In the genomic region with DNA sequence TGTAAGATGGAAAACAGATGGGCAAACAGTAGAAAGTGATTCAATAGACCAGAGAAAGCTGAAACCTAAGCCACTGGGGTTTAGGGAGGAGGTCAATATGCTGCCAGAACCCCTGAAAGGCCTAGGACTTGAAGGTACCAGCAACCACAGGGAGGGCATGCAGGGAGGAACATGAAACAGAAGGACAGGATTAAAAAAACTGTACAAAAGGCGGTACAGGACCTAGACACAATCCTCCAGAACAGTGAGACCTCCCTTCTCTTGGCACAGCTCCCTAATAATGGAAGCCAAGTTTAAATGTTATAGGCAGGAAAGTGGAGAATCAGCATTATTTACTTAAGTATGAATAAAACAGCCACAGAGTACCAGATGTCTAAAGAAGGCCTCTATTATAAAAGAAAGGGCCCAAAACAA, we compare ENCODE assay signal across 13 cellular contexts.
DNase-seq lines count a peak whose midpoint lies in the region; FAIRE-seq and TF ChIP-seq lines count a peak whose summit lies in the region.
"Had no signal": no experiment of that assay in that cellular context is flagged by ENCODE, and none has a peak within 500 bp of the region (broad histone marks: within the 10 kb centered on the region; RNA-seq: fewer than 3 reads in every experiment).

No MANE protein-coding gene starts in this region.

- H3K36me3 ChIP-seq in HEK293 (ENCODE audit: control insufficient read depth in 2 of 2, insufficient read depth in 1 of 2, low read length in 2 of 2) (peaks cover 53 to 70% of the 10 kb centered on the region in 2 experiments), Peyer's patch (peaks cover 0 to 70% (median 0%) of the 10 kb centered on the region in 3 donors)

- CTCF ChIA-PET in HEK293 (lab: Yijun Ruan, JAX) = interaction anchor here (0.7 to 1.6 kb wide), 6 partner anchors 10 to 54 kb away, joined by 4 to 7 read pairs (median 6); no protein-coding TSS in a partner anchor

- H3K4me3 Mint-ChIP-seq in osteocyte (ENCODE audit: unreplicated experiment) = peak overlapping the region; percentile 8
- no peak overlapping the region for H3K4me3 Mint-ChIP-seq in activated naive CD8-positive, alpha-beta T cell treated with anti-CD3 and anti-CD28 coated beads for 36 hours
- H3K4me3 Mint-ChIP-seq: activated CD8-positive, alpha-beta memory T cell treated with anti-CD3 and anti-CD28 coated beads, Interleukin-2, amount 10 ng/mL, durations not matched to agents 7 days and 5 days had no signal

- no peak for TF ChIP-seq POLR2A in Peyer's patch (IDR thresholded peaks at IDR 0.05)

- no peaks in the 10 kb centered on the region for H3K9me3 Mint-ChIP-seq in osteocyte (ENCODE audit: unreplicated experiment)
- no peaks in the 10 kb centered on the region for H3K9me3 Mint-ChIP-seq in activated naive CD8-positive, alpha-beta T cell treated with anti-CD3 and anti-CD28 coated beads for 36 hours

- peak overlapping the region; percentile 94 for H3K27ac Mint-ChIP-seq in osteocyte (ENCODE audit: unreplicated experiment)
- no peak overlapping the region for H3K27ac Mint-ChIP-seq in activated naive CD8-positive, alpha-beta T cell treated with anti-CD3 and anti-CD28 coated beads for 36 hours
- H3K27ac Mint-ChIP-seq: activated CD8-positive, alpha-beta memory T cell treated with anti-CD3 and anti-CD28 coated beads, Interleukin-2, amount 10 ng/mL, durations not matched to agents 7 days and 5 days had no signal

- H3K4me1 Mint-ChIP-seq in osteocyte (ENCODE audit: unreplicated experiment) = peaks cover 21% of the 10 kb centered on the region
- no peaks in the 10 kb centered on the region for H3K4me1 Mint-ChIP-seq in activated naive CD8-positive, alpha-beta T cell treated with anti-CD3 and anti-CD28 coated beads for 36 hours

- no peaks in the 10 kb centered on the region for H3K27me3 Mint-ChIP-seq in osteocyte (ENCODE audit: unreplicated experiment)
- no peaks in the 10 kb centered on the region for H3K27me3 Mint-ChIP-seq in activated naive CD8-positive, alpha-beta T cell treated with anti-CD3 and anti-CD28 coated beads for 36 hours
- H3K27me3 Mint-ChIP-seq: activated CD8-positive, alpha-beta memory T cell treated with anti-CD3 and anti-CD28 coated beads, Interleukin-2, amount 10 ng/mL, durations not matched to agents 7 days and 5 days had no signal

- H3K36me3 Mint-ChIP-seq in osteocyte (ENCODE audit: unreplicated experiment) = peaks cover 25% of the 10 kb centered on the region
- H3K36me3 Mint-ChIP-seq in activated naive CD8-positive, alpha-beta T cell treated with anti-CD3 and anti-CD28 coated beads for 36 hours = peaks cover 3% of the 10 kb centered on the region

- TF ChIP-seq CTCF in HEK293 (tag by site-specific recombination; IDR thresholded peaks at IDR 0.05) (no peak), osteocyte (IDR thresholded peaks at IDR 0.05) (no peak), Peyer's patch (IDR thresholded peaks at IDR 0.05) (no peak)

- H3K27me3 ChIP-seq in Peyer's patch = no peaks in the 10 kb centered on the region
- H3K27me3 ChIP-seq: spleen had no signal

- no peaks in the 10 kb centered on the region for H3K9me3 ChIP-seq in HEK293 (ENCODE audit: control insufficient read depth, insufficient read depth, low read depth, low read length)
- no peaks in the 10 kb centered on the region for H3K9me3 ChIP-seq in Peyer's patch
- H3K9me3 ChIP-seq: spleen had no signal

- H3K4me3 ChIP-seq in HEK293 (ENCODE audit: low read depth, low read length) (no peak overlapping the region), Peyer's patch (no peak overlapping the region)
- H3K4me3 ChIP-seq: spleen had no signal

- no peak for FAIRE-seq in urothelium cell line (lab: Jason Lieb, UNC)

- POLR2A ChIA-PET in HEK293 (lab: Yijun Ruan, JAX) = interaction anchor here (1.2 kb wide), 1 partner anchor 105 kb away, joined by 3 read pairs; a partner anchor contains a TSS

- H3K27ac ChIP-seq in HEK293 (ENCODE audit: extremely low read depth, low read depth, low read length) (no peak overlapping the region), cingulate gyrus (ENCODE audit: low read depth, low read length) (peak overlapping the region; percentile 91), Peyer's patch (no peak overlapping the region)
- H3K27ac ChIP-seq: spleen had no signal

- H3K4me1 ChIP-seq in HEK293 (ENCODE audit: control insufficient read depth, insufficient read depth, low read length) (no peaks in the 10 kb centered on the region), Peyer's patch (no peaks in the 10 kb centered on the region)
- H3K4me1 ChIP-seq: spleen had no signal

- DNase-seq in NCI-H2196 (lab: John Stamatoyannopoulos, UW; ENCODE audit: unreplicated experiment) (peak; percentile 35), osteocyte (ENCODE audit: extremely low spot score, unreplicated experiment) (no peak), Peyer's patch (no peak), urothelium cell line (ENCODE audit: low spot score) (no peak)
- DNase-seq in stimulated activated CD4-positive, alpha-beta T cell treated with anti-CD3 and anti-CD28 coated beads, Interleukin-12 subunit alpha, Interleukin-12 subunit beta, amount 100 ng/mL, for 4 hours = no peak
- no peak for DNase-seq in activated naive CD8-positive, alpha-beta T cell treated with anti-CD3 and anti-CD28 coated beads for 36 hours
- DNase-seq: activated CD8-positive, alpha-beta memory T cell treated with anti-CD3 and anti-CD28 coated beads, Interleukin-2, amount 10 ng/mL, durations not matched to agents 7 days and 5 days; DMS79; NCI-H510A; spleen; T-helper 1 cell had no signal

TF ChIP-seq in HEK293, 187 proteins besides CTCF, POLR2A, EP300 and RAD21:
- TF ChIP-seq, protein P1, sequence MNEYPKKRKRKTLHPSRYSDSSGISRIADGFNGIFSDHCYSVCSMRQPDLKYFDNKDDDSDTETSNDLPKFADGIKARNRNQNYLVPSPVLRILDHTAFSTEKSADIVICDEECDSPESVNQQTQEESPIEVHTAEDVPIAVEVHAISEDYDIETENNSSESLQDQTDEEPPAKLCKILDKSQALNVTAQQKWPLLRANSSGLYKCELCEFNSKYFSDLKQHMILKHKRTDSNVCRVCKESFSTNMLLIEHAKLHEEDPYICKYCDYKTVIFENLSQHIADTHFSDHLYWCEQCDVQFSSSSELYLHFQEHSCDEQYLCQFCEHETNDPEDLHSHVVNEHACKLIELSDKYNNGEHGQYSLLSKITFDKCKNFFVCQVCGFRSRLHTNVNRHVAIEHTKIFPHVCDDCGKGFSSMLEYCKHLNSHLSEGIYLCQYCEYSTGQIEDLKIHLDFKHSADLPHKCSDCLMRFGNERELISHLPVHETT (tag by site-specific recombination; IDR thresholded peaks at IDR 0.05) = no peak
- peak; percentile 57 for TF ChIP-seq PRDM1 (tag by site-specific recombination; IDR thresholded peaks at IDR 0.05)
